ENCODE assay signal across 27 cellular contexts in the genomic region with DNA sequence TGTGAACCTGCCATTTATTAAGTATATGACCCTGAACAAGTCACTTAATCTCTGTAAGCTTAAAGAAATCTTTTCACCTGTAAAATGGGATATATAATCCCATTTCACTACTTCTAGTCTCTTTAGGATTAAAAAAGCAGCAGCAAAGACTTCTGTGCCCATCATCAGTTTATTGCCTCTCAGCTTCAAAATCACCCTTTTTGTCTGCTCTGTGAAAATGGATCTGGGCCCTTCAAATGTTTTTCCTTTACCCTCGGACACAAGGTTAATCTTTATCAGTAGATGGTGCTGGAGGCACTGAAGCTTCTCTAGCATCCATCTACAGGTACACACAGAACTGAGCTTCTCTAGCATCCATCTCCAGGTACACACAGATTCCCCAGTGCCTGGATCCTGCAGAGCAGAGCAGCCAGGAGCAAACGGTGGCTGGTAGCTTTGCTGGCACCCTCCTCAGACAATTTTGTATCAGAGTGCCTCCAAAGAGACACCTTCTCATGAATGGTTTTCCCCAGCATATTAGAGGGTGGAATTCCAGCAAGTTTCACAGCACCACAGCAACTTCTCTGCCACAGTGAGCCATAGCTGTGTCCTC.
"Had no signal": no experiment of that assay in that cellular context is flagged by ENCODE, and none has a peak within 500 bp of the region (broad histone marks: within the 10 kb centered on the region; RNA-seq: fewer than 3 reads in every experiment).

No MANE protein-coding gene starts in this region.

- H3K27ac Mint-ChIP-seq: dendritic cell treated with granulocyte-macrophage colony-stimulating factor and Interleukin-4, amounts not matched to agents 40 ng/mL and 50 ng/mL, for 4 days; effector memory CD8-positive, alpha-beta T cell had no signal

- H3K27ac ChIP-seq: colonic mucosa, coronary artery, dorsolateral prefrontal cortex, epithelial cell of prostate, esophagus muscularis mucosa, esophagus squamous epithelium, foreskin keratinocyte, gastrocnemius medialis, gastroesophageal sphincter, heart left ventricle, heart right ventricle had no signal

- H3K4me1 ChIP-seq: colonic mucosa, esophagus squamous epithelium, foreskin keratinocyte, gastroesophageal sphincter, heart left ventricle had no signal

- H3K9me3 ChIP-seq: colonic mucosa, gastrocnemius medialis had no signal

- H3K27me3 ChIP-seq: colonic mucosa, dorsolateral prefrontal cortex, esophagus muscularis mucosa, esophagus squamous epithelium, foreskin keratinocyte, gastrocnemius medialis, gastroesophageal sphincter, heart left ventricle, heart right ventricle had no signal

- H3K36me3 ChIP-seq: colonic mucosa, esophagus muscularis mucosa, esophagus squamous epithelium, gastrocnemius medialis, gastroesophageal sphincter, heart left ventricle, heart right ventricle had no signal

- FAIRE-seq: colon, endometrium, endothelial cell of umbilical vein, frontal cortex had no signal

- H3K4me3 Mint-ChIP-seq: dendritic cell treated with granulocyte-macrophage colony-stimulating factor and Interleukin-4, amounts not matched to agents 40 ng/mL and 50 ng/mL, for 4 days; effector memory CD8-positive, alpha-beta T cell had no signal

- H3K27me3 Mint-ChIP-seq: dendritic cell treated with granulocyte-macrophage colony-stimulating factor and Interleukin-4, amounts not matched to agents 40 ng/mL and 50 ng/mL, for 4 days; effector memory CD8-positive, alpha-beta T cell had no signal

- DNase-seq: colonic mucosa; cortex of kidney; dermis blood vessel endothelial cell; dorsolateral prefrontal cortex; effector CD4-positive, alpha-beta T cell; effector CD8-positive, alpha-beta T cell; effector memory CD4-positive, alpha-beta T cell; effector memory CD8-positive, alpha-beta T cell; erythroblast; esophagus squamous epithelium; foreskin fibroblast; foreskin keratinocyte; foreskin melanocyte; gastrocnemius medialis; head of caudate nucleus; heart left ventricle; heart right ventricle had no signal

- H3K4me3 ChIP-seq: colonic mucosa, coronary artery, dorsolateral prefrontal cortex, esophagus muscularis mucosa, esophagus squamous epithelium, gastrocnemius medialis, gastroesophageal sphincter, heart left ventricle, heart right ventricle had no signal

- ATAC-seq: effector memory CD8-positive, alpha-beta T cell; esophagus mucosa; foreskin keratinocyte; gastrocnemius medialis; gastroesophageal sphincter; heart right ventricle had no signal
